ENCODE assay signal across 13 cellular contexts in the genomic region with DNA sequence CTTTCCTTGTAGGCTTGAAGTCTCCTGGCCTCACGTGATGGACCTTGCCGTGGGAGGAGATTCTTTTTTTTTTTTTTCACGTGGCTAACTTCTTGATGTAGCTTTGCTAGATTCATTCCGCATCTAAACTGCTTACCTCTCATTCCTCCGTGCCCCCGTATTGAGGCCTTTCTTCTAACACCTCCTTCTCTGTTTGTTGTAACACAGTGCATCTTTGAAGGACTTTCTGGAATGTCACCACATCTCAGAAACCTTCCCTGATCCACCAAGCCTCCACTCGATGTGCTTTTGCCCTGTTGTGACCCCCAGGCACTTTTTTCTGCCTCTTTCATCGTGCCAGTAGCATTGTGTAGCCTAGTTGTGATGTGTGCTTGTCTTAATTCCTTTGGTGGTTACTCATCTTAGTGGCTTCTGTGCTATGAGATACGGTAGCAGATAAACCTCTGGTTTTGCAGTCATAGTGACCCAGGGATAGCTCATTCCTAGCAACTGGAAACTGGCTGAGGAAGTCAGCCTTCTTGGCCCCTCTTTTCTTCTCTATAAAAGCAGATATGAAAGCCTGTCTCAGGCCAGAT. TPM values are rescaled to one million over a fixed set of nuclear protein-coding genes. Genes with fewer than 3 reads are reported as not detected.
DNase-seq lines count a peak whose midpoint lies in the region; ATAC-seq and TF ChIP-seq lines count a peak whose summit lies in the region.
"Had no signal": no experiment of that assay in that cellular context is flagged by ENCODE, and none has a peak within 500 bp of the region (broad histone marks: within the 10 kb centered on the region; RNA-seq: fewer than 3 reads in every experiment).

No MANE protein-coding gene starts in this region.

- 37% methylated on average over 6 of the region's 9 CpGs for WGBS in mammary epithelial cell (ENCODE audit: low coverage, missing lambda C conversion rate)

- peaks cover 59% of the 10 kb centered on the region for H3K4me1 ChIP-seq in mammary epithelial cell (ENCODE audit: insufficient read depth, low read length)
- no peaks in the 10 kb centered on the region for H3K4me1 ChIP-seq in Karpas-422 (ENCODE audit: low read length)

- CTCF ChIA-PET in mammary epithelial cell (lab: Charles Lee; ENCODE audit: low non-redundant PET), result interaction anchor here (0.6 to 0.7 kb wide), 2 partner anchors 36 to 82 kb away, joined by 3 to 5 read pairs; no protein-coding TSS in a partner anchor

- no peak for TF ChIP-seq CTCF in mammary epithelial cell (conservative IDR thresholded peaks at IDR 0.05 in 1 of 2, IDR thresholded peaks at IDR 0.05 in 1 of 2; ENCODE audit: extremely low read depth in 1 of 2, insufficient read depth in 1 of 2, low read depth in 1 of 2, low read length in 2 of 2)

- peaks cover 5% of the 10 kb centered on the region for H3K36me3 ChIP-seq in mammary epithelial cell (ENCODE audit: insufficient read depth, low read length)
- no peaks in the 10 kb centered on the region for H3K36me3 ChIP-seq in Karpas-422 (ENCODE audit: insufficient read depth, low read length)

- no peaks in the 10 kb centered on the region for H3K9me2 ChIP-seq in Karpas-422 (replicated peaks; ENCODE audit: insufficient read depth, low read length)

- no peaks in the 10 kb centered on the region for H3K27me3 ChIP-seq in mammary epithelial cell (ENCODE audit: insufficient read depth, low read length)
- H3K27me3 ChIP-seq in Karpas-422 (ENCODE audit: low read length), result 0 out of 2 replicates have a peak, but pooled peaks cover 2% of the 10 kb centered on the region

- H3K27ac ChIP-seq in mammary epithelial cell (ENCODE audit: insufficient read depth, low read depth, low read length) (peak overlapping the region; percentile 88), Karpas-422 (ENCODE audit: low read length) (no peak overlapping the region)
- H3K27ac ChIP-seq: C4-2B had no signal

- BruUV-seq in mammary epithelial cell (replicated peaks; lab: Mats Ljungman, UMichigan), result no TSS peak

- intact Hi-C loops in mammary epithelial cell (cut with micrococcal nuclease), result loop anchor here (5.0 kb wide), 1 partner anchor 79 kb away; a partner anchor contains a TSS

- dilution Hi-C loops in mammary epithelial cell (cut with HindIII; ENCODE audit: low sequenced_read_pairs), result no loop called here

- ATAC-seq in HG03442 (IDR thresholded peaks at IDR 0.05; ENCODE audit: unreplicated experiment) (no peak), GM18907 (IDR thresholded peaks at IDR 0.05; ENCODE audit: unreplicated experiment) (no peak)

- in situ Hi-C loops in ACHN (cut with HindIII; ENCODE audit: low pct_ligation_motif_present, low pct_unique_long_range_greater_than_20kb, low sequenced_read_pairs), result no loop called here
- in situ Hi-C loops in mammary epithelial cell (cut with MboI; ENCODE audit: low sequenced_read_pairs in 2 of 2), result loop anchor here (10.0 kb wide), 1 partner anchor 89 kb away; no protein-coding TSS in a partner anchor

- H4K20me1 ChIP-seq in mammary epithelial cell (ENCODE audit: insufficient read depth, low read length), result no peaks in the 10 kb centered on the region
- H4K20me1 ChIP-seq in Karpas-422 (ENCODE audit: insufficient read depth, low read depth, low read length), result no peaks in the 10 kb centered on the region

- no peaks in the 10 kb centered on the region for H3K9me3 ChIP-seq in mammary epithelial cell (replicated peaks; ENCODE audit: insufficient read depth, low read length)
- H3K9me3 ChIP-seq in Karpas-422 (ENCODE audit: low read length), result no peaks in the 10 kb centered on the region

- peak overlapping the region; percentile 71 for H3K4me2 ChIP-seq in mammary epithelial cell (ENCODE audit: insufficient read depth, low read depth, low read length)
- no peak overlapping the region for H3K4me2 ChIP-seq in Karpas-422 (ENCODE audit: low read depth, low read length, poor library complexity, severe bottlenecking)

- H3K4me3 ChIP-seq in mammary epithelial cell (replicated peaks in 1 of 3; ENCODE audit: insufficient read depth in 1 of 3, low read depth in 2 of 3, low read length in 3 of 3), result no peak overlapping the region
- H3K4me3 ChIP-seq in Karpas-422 (ENCODE audit: low read length), result no peak overlapping the region

- H2AFZ ChIP-seq in mammary epithelial cell (ENCODE audit: low read depth, low read length) (no peak overlapping the region), Karpas-422 (ENCODE audit: low read length) (no peak overlapping the region)

- H3K9ac ChIP-seq in mammary epithelial cell (ENCODE audit: insufficient read depth, low read length) (no peak overlapping the region), Karpas-422 (ENCODE audit: low read length) (no peak overlapping the region)

- DNase-seq in ACHN (peak; percentile 79), HK-2 (ENCODE audit: unreplicated experiment) (peak; percentile 45), mammary epithelial cell (peak; percentile 88), kidney glomerular epithelial cell (lab: John Stamatoyannopoulos, UW) (peak; percentile 73), Karpas-422 (no peak), activated gamma-delta T cell (lab: John Stamatoyannopoulos, UW) (no peak)
- DNase-seq: activated CD4-positive, alpha-beta memory T cell treated with anti-CD3 and anti-CD28 coated beads, Interleukin-2, amount 10 ng/mL, durations not matched to agents 7 days and 5 days; hypothalamus; NCI-H1930; posterior cingulate gyrus had no signal

- H3K79me2 ChIP-seq in mammary epithelial cell (ENCODE audit: insufficient read depth, low read length) (peaks cover 35% of the 10 kb centered on the region), Karpas-422 (ENCODE audit: low read length) (no peaks in the 10 kb centered on the region)

RNA-seq across cellular contexts. Expression of a gene that starts 1.6 kb away (rescaled TPM):
- total RNA-seq in mammary epithelial cell, result 100 to 1,000 TPM in 1 of 2 donors, 10 to 100 TPM in 1; 66.2 to 108 TPM
- polyA plus RNA-seq in mammary epithelial cell, result 103 TPM
- 179 TPM for polyA minus RNA-seq in mammary epithelial cell
- not detected in 2 replicates for total RNA-seq in Karpas-422 (2014; rRNA removed; shearing (Covaris generic); ENCODE audit: low replicate concordance)
- total RNA-seq: activated CD4-positive, alpha-beta memory T cell treated with anti-CD3 and anti-CD28 coated beads, Interleukin-2, amount 10 ng/mL, durations not matched to agents 7 days and 5 days had no signal

Comparison
In these comparisons a context has a peak if more than half of its experiments do, and no peak if none do; other contexts are left out.
1. DNase-seq: peak in ACHN (single experiment), HK-2 (single experiment), mammary epithelial cell (single experiment) and kidney glomerular epithelial cell (single experiment); none in Karpas-422 (single experiment) and activated gamma-delta T cell (single experiment).
2. RNA of a gene that starts 1.6 kb away (total RNA-seq): 66.2 to 108 TPM in mammary epithelial cell; not detected in Karpas-422; every median in the first group is over 10 times any median in the second.